8 cellular contexts compared by ENCODE assay signal in the genomic region with DNA sequence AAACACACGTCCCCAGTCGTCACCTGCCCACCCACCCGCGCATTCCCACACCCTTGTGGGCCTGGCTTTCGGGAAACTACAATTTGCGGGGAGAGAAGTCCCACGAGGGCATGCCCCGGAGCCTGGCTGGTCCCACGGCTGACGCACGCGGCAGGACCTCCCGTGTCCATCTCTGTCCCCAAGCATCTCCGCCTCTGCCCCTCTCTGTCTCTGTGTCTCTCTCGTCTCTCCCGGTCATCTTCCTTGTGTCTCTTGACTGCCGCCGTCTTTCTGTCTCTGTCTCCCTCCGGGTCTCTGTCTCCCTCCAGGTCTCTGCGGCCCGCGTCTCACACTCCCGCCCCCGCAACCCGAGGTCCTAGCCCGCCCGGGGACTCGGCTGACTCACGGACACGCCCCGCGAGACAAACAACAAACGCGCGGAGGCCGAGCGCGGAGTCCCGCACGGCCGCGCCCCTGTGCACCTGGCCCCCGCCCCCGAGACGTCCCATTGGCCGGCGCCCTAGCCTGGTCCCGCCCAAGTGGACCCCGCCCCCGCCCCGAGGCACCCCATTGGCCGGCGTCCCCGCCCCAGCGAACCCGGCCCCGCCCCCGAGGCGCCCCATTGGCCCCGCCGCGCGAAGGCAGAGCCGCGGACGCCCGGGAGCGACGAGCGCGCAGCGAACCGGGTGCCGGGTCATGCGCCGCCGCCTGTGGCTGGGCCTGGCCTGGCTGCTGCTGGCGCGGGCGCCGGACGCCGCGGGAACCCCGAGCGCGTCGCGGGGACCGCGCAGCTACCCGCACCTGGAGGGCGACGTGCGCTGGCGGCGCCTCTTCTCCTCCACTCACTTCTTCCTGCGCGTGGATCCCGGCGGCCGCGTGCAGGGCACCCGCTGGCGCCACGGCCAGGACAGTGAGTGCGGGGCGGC. TPM values are rescaled to one million over a fixed set of nuclear protein-coding genes. Genes with fewer than 3 reads are reported as not detected.
DNase-seq lines count a peak whose midpoint lies in the region; ATAC-seq and TF ChIP-seq lines count a peak whose summit lies in the region.

A gene (plus strand): TSS at position 629 of the 905 bp plus-strand sequence. CDS start 47 bp downstream, at position 676.

- POLR2A ChIA-PET in naive thymus-derived CD4-positive, alpha-beta T cell (lab: Charles Lee) = interaction anchor here (0.5 kb wide), 1 partner anchor 68 kb away, joined by 3 read pairs; no protein-coding TSS in a partner anchor

- peak within 1 kb of the TSS in 1 of 4 donors; percentile 52 for H3K27ac ChIP-seq in Peyer's patch
- no peak within 1 kb of the TSS for H3K27ac ChIP-seq in fibroblast of lung (ENCODE audit: insufficient read depth, low read length)
- H3K27ac ChIP-seq in naive thymus-derived CD4-positive, alpha-beta T cell (ENCODE audit: low read depth, low read length) = peak within 1 kb of the TSS; percentile 64

- peaks cover 6% of the 10 kb centered on the region for H3K4me1 Mint-ChIP-seq in activated T-helper 1 cell treated with anti-CD3 and anti-CD28 coated beads, Interleukin-12 subunit alpha, Interleukin-12 subunit beta, Interleukin-2, Interleukin-4 antibody, amounts not matched to agents 30 ng/mL and 10 ng/mL and 1 ng/mL, durations not matched to agents 14 hours and 24 hours and 36 hours (ENCODE audit: low read depth)
- peaks cover 5 to 13% (median 6%) of the 10 kb centered on the region in 7 donors for H3K4me1 Mint-ChIP-seq in naive thymus-derived CD4-positive, alpha-beta T cell

- no peaks in the 10 kb centered on the region for H3K36me3 Mint-ChIP-seq in activated T-helper 1 cell treated with anti-CD3 and anti-CD28 coated beads, Interleukin-12 subunit alpha, Interleukin-12 subunit beta, Interleukin-2, Interleukin-4 antibody, amounts not matched to agents 30 ng/mL and 10 ng/mL and 1 ng/mL, durations not matched to agents 14 hours and 24 hours and 36 hours (ENCODE audit: low read depth)
- H3K36me3 Mint-ChIP-seq in naive thymus-derived CD4-positive, alpha-beta T cell = no peaks in the 10 kb centered on the region

- H3K27me3 Mint-ChIP-seq in activated T-helper 1 cell treated with anti-CD3 and anti-CD28 coated beads, Interleukin-12 subunit alpha, Interleukin-12 subunit beta, Interleukin-2, Interleukin-4 antibody, amounts not matched to agents 30 ng/mL and 10 ng/mL and 1 ng/mL, durations not matched to agents 14 hours and 24 hours and 36 hours (ENCODE audit: insufficient read depth) = peaks cover 5% of the 10 kb centered on the region
- H3K27me3 Mint-ChIP-seq in naive thymus-derived CD4-positive, alpha-beta T cell = peaks cover 0 to 3% (median 0%) of the 10 kb centered on the region in 5 donors

- CTCF ChIA-PET in naive thymus-derived CD4-positive, alpha-beta T cell (lab: Charles Lee) = no interaction called here

- H3K4me3 ChIP-seq in Peyer's patch = peak within 1 kb of the TSS; percentile 40 to 64 (median 56)
- H3K4me3 ChIP-seq in fibroblast of lung (replicated peaks in 1 of 4; ENCODE audit: control extremely low read depth in 1 of 4, insufficient read depth in 1 of 4, low read depth in 3 of 4, low read length in 4 of 4) = peak within 1 kb of the TSS; percentile 37 to 55 (median 48)
- peak within 1 kb of the TSS; percentile 55 for H3K4me3 ChIP-seq in naive thymus-derived CD4-positive, alpha-beta T cell (ENCODE audit: low read length)

- H3K9me3 Mint-ChIP-seq in activated T-helper 1 cell treated with anti-CD3 and anti-CD28 coated beads, Interleukin-12 subunit alpha, Interleukin-12 subunit beta, Interleukin-2, Interleukin-4 antibody, amounts not matched to agents 30 ng/mL and 10 ng/mL and 1 ng/mL, durations not matched to agents 14 hours and 24 hours and 36 hours = no peaks in the 10 kb centered on the region
- no peaks in the 10 kb centered on the region for H3K9me3 Mint-ChIP-seq in naive thymus-derived CD4-positive, alpha-beta T cell

- no peaks in the 10 kb centered on the region for H4K20me1 ChIP-seq in fibroblast of lung (ENCODE audit: control insufficient read depth, extremely low read depth, insufficient read depth, low read length)

- H3K9ac ChIP-seq in fibroblast of lung (ENCODE audit: insufficient read depth, low read length) = peak within 1 kb of the TSS; percentile 30

- peaks cover 0 to 21% (median 5%) of the 10 kb centered on the region in 4 donors for H3K4me1 ChIP-seq in Peyer's patch
- H3K4me1 ChIP-seq in fibroblast of lung (ENCODE audit: control insufficient read depth, extremely low read depth, insufficient read depth, low read length) = peaks cover 4% of the 10 kb centered on the region
- H3K4me1 ChIP-seq in naive thymus-derived CD4-positive, alpha-beta T cell (ENCODE audit: control insufficient read depth in 2 of 2, insufficient read depth in 2 of 2, low read length in 2 of 2) = peaks cover 10 to 15% of the 10 kb centered on the region in 2 donors

- TF ChIP-seq CTCF in Peyer's patch (IDR thresholded peaks at IDR 0.05) (peak in 2 of 6 experiments; percentile 14 to 38), fibroblast of lung (conservative IDR thresholded peaks at IDR 0.05 in 1 of 2, IDR thresholded peaks at IDR 0.05 in 1 of 2; ENCODE audit: low read depth in 1 of 2, low read length in 2 of 2) (no peak)

- DNase-seq in 8988T = peak; percentile 96
- peak in 70 of 76 experiments; percentile 43 to 99 (median 92) for DNase-seq in HUDEP-2 (lab: John Stamatoyannopoulos, UW; ENCODE audit: unreplicated experiment in 76 of 76)
- peak; percentile 95 to 99 (median 98) for DNase-seq in Peyer's patch
- DNase-seq in activated T-helper 1 cell treated with anti-CD3 and anti-CD28 coated beads, Interleukin-12 subunit alpha, Interleukin-12 subunit beta, Interleukin-2, Interleukin-4 antibody, amounts not matched to agents 30 ng/mL and 10 ng/mL and 1 ng/mL, durations not matched to agents 14 hours and 24 hours and 36 hours (ENCODE audit: low spot score) = peak; percentile 90
- peak; percentile 72 to 81 for DNase-seq in fibroblast of lung (ENCODE audit: low read depth in 2 of 2)
- DNase-seq in naive thymus-derived CD4-positive, alpha-beta T cell = peak; percentile 84 to 95 (median 91)
- peak; percentile 88 for DNase-seq in stimulated activated CD8-positive, alpha-beta memory T cell treated with anti-CD3 and anti-CD28 coated beads, Interleukin-7, amount 100 ng/mL, for 24 hours (ENCODE audit: low read depth)

- H2AFZ ChIP-seq in fibroblast of lung (ENCODE audit: low read length) = peak within 1 kb of the TSS; percentile 70

- H3K4me2 ChIP-seq in fibroblast of lung (ENCODE audit: extremely low read depth, insufficient read depth, low read length) = peak within 1 kb of the TSS; percentile 95

- no peaks in the 10 kb centered on the region for H3K27me3 ChIP-seq in Peyer's patch
- H3K27me3 ChIP-seq in fibroblast of lung (ENCODE audit: control insufficient read depth, insufficient read depth, low read length) = no peaks in the 10 kb centered on the region
- no peaks in the 10 kb centered on the region for H3K27me3 ChIP-seq in naive thymus-derived CD4-positive, alpha-beta T cell (ENCODE audit: control insufficient read depth in 2 of 2, insufficient read depth in 2 of 2, low read length in 2 of 2)

- peak within 1 kb of the TSS; percentile 81 for H3K4me3 Mint-ChIP-seq in activated T-helper 1 cell treated with anti-CD3 and anti-CD28 coated beads, Interleukin-12 subunit alpha, Interleukin-12 subunit beta, Interleukin-2, Interleukin-4 antibody, amounts not matched to agents 30 ng/mL and 10 ng/mL and 1 ng/mL, durations not matched to agents 14 hours and 24 hours and 36 hours
- peak within 1 kb of the TSS; percentile 76 to 92 (median 84) for H3K4me3 Mint-ChIP-seq in naive thymus-derived CD4-positive, alpha-beta T cell

- H3K27ac Mint-ChIP-seq in activated T-helper 1 cell treated with anti-CD3 and anti-CD28 coated beads, Interleukin-12 subunit alpha, Interleukin-12 subunit beta, Interleukin-2, Interleukin-4 antibody, amounts not matched to agents 30 ng/mL and 10 ng/mL and 1 ng/mL, durations not matched to agents 14 hours and 24 hours and 36 hours = peak within 1 kb of the TSS; percentile 71
- H3K27ac Mint-ChIP-seq in naive thymus-derived CD4-positive, alpha-beta T cell = peak within 1 kb of the TSS; percentile 78 to 95 (median 89)

- H3K9me3 ChIP-seq in Peyer's patch = no peaks in the 10 kb centered on the region
- no peaks in the 10 kb centered on the region for H3K9me3 ChIP-seq in fibroblast of lung (ENCODE audit: control insufficient read depth, insufficient read depth, low read depth, low read length)
- no peaks in the 10 kb centered on the region for H3K9me3 ChIP-seq in naive thymus-derived CD4-positive, alpha-beta T cell (ENCODE audit: control insufficient read depth in 2 of 3, low read length in 3 of 3)

- no peak for TF ChIP-seq POLR2A in Peyer's patch (IDR thresholded peaks at IDR 0.05)

- intact Hi-C loops in activated T-helper 1 cell treated with anti-CD3 and anti-CD28 coated beads, Interleukin-12 subunit alpha, Interleukin-12 subunit beta, Interleukin-2, Interleukin-4 antibody, amounts not matched to agents 30 ng/mL and 10 ng/mL and 1 ng/mL, durations not matched to agents 14 hours and 24 hours and 36 hours (cut with micrococcal nuclease) = loop anchor here (1.0 kb wide), 1 partner anchor 22 kb away; no protein-coding TSS in a partner anchor
- intact Hi-C loops in naive thymus-derived CD4-positive, alpha-beta T cell (cut with micrococcal nuclease) = loop anchor here (1.0 kb wide), 3 partner anchors 22 to 108 kb away; a partner anchor contains a TSS

- peak; percentile 32 for ATAC-seq in GM18519 (IDR thresholded peaks at IDR 0.05; ENCODE audit: low FRiP score, unreplicated experiment)
- peak; percentile 97 for ATAC-seq in naive thymus-derived CD4-positive, alpha-beta T cell

- H3K36me3 ChIP-seq in Peyer's patch (no peaks in the 10 kb centered on the region), fibroblast of lung (ENCODE audit: control insufficient read depth, insufficient read depth, low read length) (peaks cover 1% of the 10 kb centered on the region)
- H3K36me3 ChIP-seq in naive thymus-derived CD4-positive, alpha-beta T cell (ENCODE audit: control insufficient read depth in 2 of 3, insufficient read depth in 3 of 3, low read length in 3 of 3) = peaks cover 0 to 5% (median 0%) of the 10 kb centered on the region in 3 experiments

- H3K79me2 ChIP-seq in fibroblast of lung (ENCODE audit: control insufficient read depth, insufficient read depth, low read length) = no peaks in the 10 kb centered on the region

RNA-seq across cellular contexts. Expression of the gene that starts here (rescaled TPM):
- total RNA-seq in Peyer's patch (not detected), fibroblast of lung (under 0.01 TPM in 1 of 2 replicates, not detected in the other)
- not detected in 2 replicates for total RNA-seq in activated T-helper 1 cell treated with anti-CD3 and anti-CD28 coated beads, Interleukin-12 subunit alpha, Interleukin-12 subunit beta, Interleukin-2, Interleukin-4 antibody, amounts not matched to agents 30 ng/mL and 10 ng/mL and 1 ng/mL, durations not matched to agents 14 hours and 24 hours and 36 hours
- 0.06 TPM in 1 of 2 replicates, not detected in the other for polyA plus RNA-seq in fibroblast of lung
- 0.24 TPM in 1 of 2 replicates, not detected in the other for polyA plus RNA-seq in fibroblast of lung (2012)
- polyA minus RNA-seq in fibroblast of lung (ENCODE audit: low replicate concordance) = not detected in 2 replicates
- total RNA-seq in naive thymus-derived CD4-positive, alpha-beta T cell = 1 to 10 TPM in 2 of 5 experiments, under 1 TPM in 2, not detected in 1; 0.17 to 1.8 (median 0.95) TPM
- polyA plus RNA-seq in naive thymus-derived CD4-positive, alpha-beta T cell = not detected

Comparison
In these comparisons a context has a peak if more than half of its experiments do, and no peak if none do; other contexts are left out.
1. Peak in DNase-seq and H3K4me3 ChIP-seq in Peyer's patch; RNA of the gene not detected or under 1 TPM.
2. Peak in DNase-seq in activated T-helper 1 cell treated with anti-CD3 and anti-CD28 coated beads, Interleukin-12 subunit alpha, Interleukin-12 subunit beta, Interleukin-2, Interleukin-4 antibody, amounts not matched to agents 30 ng/mL and 10 ng/mL and 1 ng/mL, durations not matched to agents 14 hours and 24 hours and 36 hours; RNA of the gene not detected or under 1 TPM.
3. Peak in DNase-seq, H3K4me3 ChIP-seq, H3K9ac ChIP-seq and H3K4me2 ChIP-seq in fibroblast of lung; RNA of the gene not detected or under 1 TPM.